15 cellular contexts compared by ENCODE assay signal in the genomic region with DNA sequence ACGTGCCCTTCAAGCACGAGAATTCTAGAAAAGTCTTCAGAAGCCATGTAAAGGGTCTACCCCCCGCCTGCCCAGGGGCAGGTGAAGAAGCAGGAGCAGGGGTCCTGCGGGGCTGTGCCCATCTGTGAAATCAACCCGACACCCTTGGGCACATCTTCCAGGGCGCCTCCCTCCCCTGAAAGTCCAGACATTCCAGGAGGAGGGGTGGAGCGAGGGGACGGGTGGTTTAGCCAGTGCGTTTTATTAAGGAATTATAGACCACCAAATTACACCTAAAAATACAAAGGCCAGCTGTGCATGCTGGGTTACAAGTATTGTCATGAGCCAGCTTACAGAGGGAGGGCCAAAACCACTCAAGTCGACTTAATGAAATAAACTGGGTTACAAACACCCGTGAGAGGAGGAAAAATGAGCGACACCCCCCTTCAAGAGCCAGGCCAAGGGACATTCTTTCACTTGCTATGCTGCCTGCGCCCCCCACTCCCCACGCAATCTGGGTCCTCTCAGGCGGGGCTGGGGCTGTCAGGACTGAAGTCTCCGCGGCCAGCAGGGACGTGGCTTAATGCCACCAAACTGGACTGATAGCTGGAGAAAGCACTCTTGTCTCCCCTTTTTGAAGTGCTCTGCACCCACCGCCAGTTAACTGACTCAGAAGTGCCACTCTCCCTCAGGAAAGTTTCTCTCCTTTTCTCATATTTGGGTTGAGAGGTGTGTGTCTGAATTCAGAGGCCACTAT.
"Had no signal": no experiment of that assay in that cellular context is flagged by ENCODE, and none has a peak within 500 bp of the region (broad histone marks: within the 10 kb centered on the region; RNA-seq: fewer than 3 reads in every experiment).

No MANE protein-coding gene starts in this region.

- H3K4me1 ChIP-seq: gastrocnemius medialis, left lung had no signal

- H3K4me1 Mint-ChIP-seq: activated B cell treated with CpG ODN at 0.5 μM for 24 hours; activated CD4-positive, alpha-beta T cell treated with anti-CD3 and anti-CD28 coated beads, Interleukin-2, amount 10 ng/mL, durations not matched to agents 24 days and 14 days; stimulated activated effector memory CD8-positive, alpha-beta T cell treated with anti-CD3 and anti-CD28 coated beads, Interleukin-12 subunit alpha, Interleukin-12 subunit beta, amount 100 ng/mL, for 72 hours had no signal

- H3K4me3 Mint-ChIP-seq: activated B cell treated with CpG ODN at 0.5 μM for 24 hours; activated CD4-positive, alpha-beta T cell treated with anti-CD3 and anti-CD28 coated beads, Interleukin-2, amount 10 ng/mL, durations not matched to agents 24 days and 14 days; activated T-helper 1 cell treated with anti-CD3 and anti-CD28 coated beads, Interleukin-12 subunit alpha, Interleukin-12 subunit beta, Interleukin-2, Interleukin-4 antibody, amounts not matched to agents 30 ng/mL and 10 ng/mL and 1 ng/mL, durations not matched to agents 14 hours and 24 hours and 36 hours; natural killer cell treated with Interleukin-12 subunit alpha and Interleukin-12 subunit beta and Interleukin-15 and Interleukin-18, amount 100 ng/mL, for 72 hours; stimulated activated effector memory CD8-positive, alpha-beta T cell treated with anti-CD3 and anti-CD28 coated beads, Interleukin-12 subunit alpha, Interleukin-12 subunit beta, amount 100 ng/mL, for 72 hours; T-helper 2 cell treated with Interferon-gamma antibody and Interleukin-4, amounts not matched to agents 5 μg/mL and 100 μg/mL, for 36 hours had no signal

- DNase-seq: activated B cell treated with CpG ODN at 0.5 μM for 24 hours; activated CD4-positive, alpha-beta T cell treated with anti-CD3 and anti-CD28 coated beads, Interleukin-2, amount 10 ng/mL, durations not matched to agents 24 days and 14 days; activated CD8-positive, alpha-beta memory T cell treated with anti-CD3 and anti-CD28 coated beads for 24 hours; anterior cingulate cortex; erythroblast; gastrocnemius medialis; heart right ventricle; islet precursor cell; left lung had no signal

- H3K36me3 Mint-ChIP-seq: natural killer cell treated with Interleukin-12 subunit alpha and Interleukin-12 subunit beta and Interleukin-15 and Interleukin-18, amount 100 ng/mL, for 72 hours; stimulated activated effector memory CD8-positive, alpha-beta T cell treated with anti-CD3 and anti-CD28 coated beads, Interleukin-12 subunit alpha, Interleukin-12 subunit beta, amount 100 ng/mL, for 72 hours had no signal

- H3K4me3 ChIP-seq: gastrocnemius medialis, left lung, SJSA1, tibial nerve had no signal

- H3K27me3 ChIP-seq: gastrocnemius medialis, left lung, SJSA1, tibial nerve had no signal

- ATAC-seq: gastrocnemius medialis, left lung had no signal

- H3K27ac ChIP-seq: gastrocnemius medialis, heart right ventricle, left lung, SJSA1 had no signal

- H3K9me3 ChIP-seq: gastrocnemius medialis, heart right ventricle, left lung, SJSA1, tibial nerve had no signal

- H3K36me3 ChIP-seq: gastrocnemius medialis, heart right ventricle, left lung, SJSA1, tibial nerve had no signal

- H3K27ac Mint-ChIP-seq: activated B cell treated with CpG ODN at 0.5 μM for 24 hours; activated CD4-positive, alpha-beta T cell treated with anti-CD3 and anti-CD28 coated beads, Interleukin-2, amount 10 ng/mL, durations not matched to agents 24 days and 14 days; activated T-helper 1 cell treated with anti-CD3 and anti-CD28 coated beads, Interleukin-12 subunit alpha, Interleukin-12 subunit beta, Interleukin-2, Interleukin-4 antibody, amounts not matched to agents 30 ng/mL and 10 ng/mL and 1 ng/mL, durations not matched to agents 14 hours and 24 hours and 36 hours; natural killer cell treated with Interleukin-12 subunit alpha and Interleukin-12 subunit beta and Interleukin-15 and Interleukin-18, amount 100 ng/mL, for 72 hours; stimulated activated effector memory CD8-positive, alpha-beta T cell treated with anti-CD3 and anti-CD28 coated beads, Interleukin-12 subunit alpha, Interleukin-12 subunit beta, amount 100 ng/mL, for 72 hours; T-helper 2 cell treated with Interferon-gamma antibody and Interleukin-4, amounts not matched to agents 5 μg/mL and 100 μg/mL, for 36 hours had no signal

- H3K9me3 Mint-ChIP-seq: activated B cell treated with CpG ODN at 0.5 μM for 24 hours; activated CD4-positive, alpha-beta T cell treated with anti-CD3 and anti-CD28 coated beads, Interleukin-2, amount 10 ng/mL, durations not matched to agents 24 days and 14 days; activated T-helper 1 cell treated with anti-CD3 and anti-CD28 coated beads, Interleukin-12 subunit alpha, Interleukin-12 subunit beta, Interleukin-2, Interleukin-4 antibody, amounts not matched to agents 30 ng/mL and 10 ng/mL and 1 ng/mL, durations not matched to agents 14 hours and 24 hours and 36 hours; natural killer cell treated with Interleukin-12 subunit alpha and Interleukin-12 subunit beta and Interleukin-15 and Interleukin-18, amount 100 ng/mL, for 72 hours; stimulated activated effector memory CD8-positive, alpha-beta T cell treated with anti-CD3 and anti-CD28 coated beads, Interleukin-12 subunit alpha, Interleukin-12 subunit beta, amount 100 ng/mL, for 72 hours; T-helper 2 cell treated with Interferon-gamma antibody and Interleukin-4, amounts not matched to agents 5 μg/mL and 100 μg/mL, for 36 hours had no signal
